Comparison of ENCODE assay signal across 8 cellular contexts in the genomic region with DNA sequence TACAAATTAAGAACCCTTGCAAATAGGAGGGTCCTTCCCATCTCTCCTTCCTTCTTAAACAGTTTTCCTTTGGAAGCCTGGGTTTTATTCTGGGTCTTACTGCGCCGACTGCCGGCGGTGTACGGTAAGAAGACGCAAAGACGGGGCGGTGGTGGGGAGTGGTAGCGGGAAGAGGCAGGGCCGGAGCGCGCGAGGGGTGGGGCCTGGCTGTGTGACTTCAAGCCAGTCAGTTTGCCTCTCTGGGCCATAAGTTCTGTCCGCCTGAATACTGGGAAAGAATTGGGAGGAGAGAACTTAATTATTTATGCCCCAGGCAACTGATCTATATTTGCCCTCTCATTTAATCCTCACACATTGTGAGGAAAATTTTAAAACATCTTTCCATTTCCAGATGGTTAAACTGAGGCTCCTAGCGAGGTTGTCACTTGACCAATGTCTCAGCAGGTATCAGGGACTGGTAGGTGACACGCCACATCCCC. TPM values are rescaled to one million over a fixed set of nuclear protein-coding genes. Genes with fewer than 3 reads are reported as not detected.
A peak's percentile ranks its signal among the peaks of the same experiment; 100 is the strongest.
DNase-seq lines count a peak whose midpoint lies in the region; ATAC-seq and TF ChIP-seq lines count a peak whose summit lies in the region.

No MANE protein-coding gene starts in this region.

- no peak for TF ChIP-seq POLR2A in IMR-90 (IDR thresholded peaks at IDR 0.05; ENCODE audit: low read depth, low read length)

- dilution Hi-C loops in IMR-90 (cut with HindIII; ENCODE audit: low sequenced_read_pairs, unreplicated experiment): no loop called here

- peak; percentile 62 for TF ChIP-seq CTCF in IMR-90 (conservative IDR thresholded peaks at IDR 0.05; ENCODE audit: low read depth, low read length)
- TF ChIP-seq CTCF in fibroblast of mammary gland (conservative IDR thresholded peaks at IDR 0.05; ENCODE audit: control insufficient read depth, insufficient read depth, low read depth, low read length): peak; percentile 51

- peak; percentile 61 for TF ChIP-seq RAD21 in IMR-90 (IDR thresholded peaks at IDR 0.05; ENCODE audit: low read length)

- H3K27ac Mint-ChIP-seq in activated T-helper 2 cell treated with anti-CD3 and anti-CD28 coated beads, Interferon-gamma antibody, Interleukin-2, Interleukin-4, amounts not matched to agents 10 μg/mL and 5 μg/mL and 100 μg/mL, durations not matched to agents 14 hours and 24 hours and 36 hours: peak overlapping the region; percentile 88
- peak overlapping the region; percentile 61 to 63 for H3K27ac Mint-ChIP-seq in natural killer cell treated with Interleukin-12 subunit alpha and Interleukin-12 subunit beta and Interleukin-15 and Interleukin-18, amount 100 ng/mL, for 72 hours

- ATAC-seq in GM19328 (IDR thresholded peaks at IDR 0.05; ENCODE audit: unreplicated experiment) (peak; percentile 43), IMR-90 (ENCODE audit: low read depth) (peak; percentile 67)
- peak; percentile 81 to 82 for ATAC-seq in natural killer cell treated with Interleukin-12 subunit alpha and Interleukin-12 subunit beta and Interleukin-15 and Interleukin-18, amount 100 ng/mL, for 72 hours

- no peaks in the 10 kb centered on the region for H3K9me1 ChIP-seq in IMR-90 (ENCODE audit: insufficient read depth, low read length)

- no peak overlapping the region for H3K4ac ChIP-seq in IMR-90 (ENCODE audit: low read depth, low read length)

- H3K4me1 ChIP-seq in IMR-90 (ENCODE audit: control insufficient read depth, insufficient read depth, low read length) (no peaks in the 10 kb centered on the region), stomach smooth muscle (ENCODE audit: control insufficient read depth, insufficient read depth, low read length) (peaks cover 12% of the 10 kb centered on the region)

- no peak overlapping the region for H2BK120ac ChIP-seq in IMR-90 (ENCODE audit: low read depth, low read length)

- H2AFZ ChIP-seq in IMR-90 (replicated peaks; ENCODE audit: low read length, poor library complexity): peak overlapping the region; percentile 89

- no TSS peak for BruUV-seq in IMR-90 (replicated peaks; lab: Mats Ljungman, UMichigan)

- H2BK15ac ChIP-seq in IMR-90 (ENCODE audit: low read depth, low read length): no peak overlapping the region

- peak; percentile 75 for DNase-seq in AG20443 (ENCODE audit: low spot score)
- DNase-seq in IMR-90: peak; percentile 70
- DNase-seq in activated T-helper 2 cell treated with anti-CD3 and anti-CD28 coated beads, Interferon-gamma antibody, Interleukin-2, Interleukin-4, amounts not matched to agents 10 μg/mL and 5 μg/mL and 100 μg/mL, durations not matched to agents 14 hours and 24 hours and 36 hours (ENCODE audit: low spot score): peak; percentile 63
- peak; percentile 78 for DNase-seq in fibroblast of mammary gland (ENCODE audit: low read depth)
- peak; percentile 73 for DNase-seq in natural killer cell treated with Interleukin-12 subunit alpha and Interleukin-12 subunit beta and Interleukin-15 and Interleukin-18, amount 100 ng/mL, for 72 hours (ENCODE audit: low spot score)

- peaks cover 3% of the 10 kb centered on the region; the same call in 1 of the 2 replicates for H3K27me3 ChIP-seq in IMR-90 (ENCODE audit: control insufficient read depth, insufficient read depth, low read length)
- H3K27me3 ChIP-seq in stomach smooth muscle (ENCODE audit: control insufficient read depth in 1 of 2, insufficient read depth in 2 of 2, low read length in 2 of 2): peaks cover 0 to 4% of the 10 kb centered on the region in 2 donors

- no CpG with 5 or more reads among the region's 16 CpGs for WGBS in IMR-90 (ENCODE audit: extremely low coverage in 2 of 2, insufficient read length in 1 of 2), 2 experiments

- H3K9ac ChIP-seq in IMR-90 (ENCODE audit: low read depth, low read length): no peak overlapping the region; the same call in 1 of the 2 replicates
- peak overlapping the region; percentile 78 to 82 for H3K9ac ChIP-seq in stomach smooth muscle (ENCODE audit: low read length in 2 of 2)

- no peaks in the 10 kb centered on the region for H3K27me3 Mint-ChIP-seq in activated T-helper 2 cell treated with anti-CD3 and anti-CD28 coated beads, Interferon-gamma antibody, Interleukin-2, Interleukin-4, amounts not matched to agents 10 μg/mL and 5 μg/mL and 100 μg/mL, durations not matched to agents 14 hours and 24 hours and 36 hours (ENCODE audit: low read depth)
- peaks cover 0 to 13% of the 10 kb centered on the region in 2 donors for H3K27me3 Mint-ChIP-seq in natural killer cell treated with Interleukin-12 subunit alpha and Interleukin-12 subunit beta and Interleukin-15 and Interleukin-18, amount 100 ng/mL, for 72 hours

- in situ Hi-C loops in IMR-90 (cut with MboI; ENCODE audit: low sequenced_read_pairs): no loop called here

- no peak overlapping the region for H2AK5ac ChIP-seq in IMR-90 (ENCODE audit: low read depth, low read length)

- no peak overlapping the region for H3K23ac ChIP-seq in IMR-90 (ENCODE audit: low read depth, low read length)

- H3K14ac ChIP-seq in IMR-90 (replicated peaks; ENCODE audit: low read depth, low read length): no peak overlapping the region

- H3K27ac ChIP-seq in IMR-90 (ENCODE audit: insufficient read depth, low read length) (no peak overlapping the region), stomach smooth muscle (ENCODE audit: low read length) (peak overlapping the region; percentile 88)

- no peaks in the 10 kb centered on the region for H4K20me1 ChIP-seq in IMR-90 (ENCODE audit: insufficient read depth, low read length)

- H3K9me3 ChIP-seq in IMR-90 (ENCODE audit: control insufficient read depth, insufficient read depth, low read length) (no peaks in the 10 kb centered on the region), stomach smooth muscle (ENCODE audit: control insufficient read depth in 2 of 2, low read length in 2 of 2) (no peaks in the 10 kb centered on the region)

- H3K36me3 Mint-ChIP-seq in activated T-helper 2 cell treated with anti-CD3 and anti-CD28 coated beads, Interferon-gamma antibody, Interleukin-2, Interleukin-4, amounts not matched to agents 10 μg/mL and 5 μg/mL and 100 μg/mL, durations not matched to agents 14 hours and 24 hours and 36 hours (ENCODE audit: low read depth): peaks cover 7% of the 10 kb centered on the region
- no peaks in the 10 kb centered on the region for H3K36me3 Mint-ChIP-seq in natural killer cell treated with Interleukin-12 subunit alpha and Interleukin-12 subunit beta and Interleukin-15 and Interleukin-18, amount 100 ng/mL, for 72 hours

- H3K4me3 Mint-ChIP-seq in activated T-helper 2 cell treated with anti-CD3 and anti-CD28 coated beads, Interferon-gamma antibody, Interleukin-2, Interleukin-4, amounts not matched to agents 10 μg/mL and 5 μg/mL and 100 μg/mL, durations not matched to agents 14 hours and 24 hours and 36 hours (ENCODE audit: low read depth): peak overlapping the region; percentile 88
- peak overlapping the region; percentile 86 for H3K4me3 Mint-ChIP-seq in natural killer cell treated with Interleukin-12 subunit alpha and Interleukin-12 subunit beta and Interleukin-15 and Interleukin-18, amount 100 ng/mL, for 72 hours

- H2AK9ac ChIP-seq in IMR-90 (replicated peaks; ENCODE audit: low read depth, low read length, poor library complexity): peak overlapping the region; percentile 82

- peaks cover 22% of the 10 kb centered on the region for H3K4me1 Mint-ChIP-seq in activated T-helper 2 cell treated with anti-CD3 and anti-CD28 coated beads, Interferon-gamma antibody, Interleukin-2, Interleukin-4, amounts not matched to agents 10 μg/mL and 5 μg/mL and 100 μg/mL, durations not matched to agents 14 hours and 24 hours and 36 hours (ENCODE audit: low read depth)
- H3K4me1 Mint-ChIP-seq in natural killer cell treated with Interleukin-12 subunit alpha and Interleukin-12 subunit beta and Interleukin-15 and Interleukin-18, amount 100 ng/mL, for 72 hours (ENCODE audit: low read depth in 2 of 2): peaks cover 13 to 23% of the 10 kb centered on the region in 2 donors

- H4K91ac ChIP-seq in IMR-90 (ENCODE audit: insufficient read depth, low read depth, low read length): no peak overlapping the region

- H3K18ac ChIP-seq in IMR-90 (ENCODE audit: low read depth, low read length): no peak overlapping the region

- intact Hi-C loops in IMR-90 (cut with micrococcal nuclease): loop anchor here (1.0 to 5.0 kb wide), 2 partner anchors 22 to 129 kb away; no protein-coding TSS in a partner anchor
- intact Hi-C loops in activated T-helper 2 cell treated with anti-CD3 and anti-CD28 coated beads, Interferon-gamma antibody, Interleukin-2, Interleukin-4, amounts not matched to agents 10 μg/mL and 5 μg/mL and 100 μg/mL, durations not matched to agents 14 hours and 24 hours and 36 hours (cut with micrococcal nuclease): loop anchor here (1.0 kb wide), 1 partner anchor 22 kb away; no protein-coding TSS in a partner anchor

- H2BK5ac ChIP-seq in IMR-90 (ENCODE audit: low read depth, low read length, poor library complexity, severe bottlenecking): no peak overlapping the region

- peak overlapping the region; percentile 1 to 48; a peak in 2 of 4 replicates for H4K8ac ChIP-seq in IMR-90 (ENCODE audit: low read depth in 2 of 2, low read length in 2 of 2)

- H3K4me3 ChIP-seq in IMR-90 (ENCODE audit: insufficient read depth, low read depth, low read length): peak overlapping the region; percentile 42
- peak overlapping the region; percentile 55 for H3K4me3 ChIP-seq in fibroblast of mammary gland (ENCODE audit: control insufficient read depth, low read depth, low read length)
- H3K4me3 ChIP-seq in stomach smooth muscle (ENCODE audit: low read length in 2 of 2): peak overlapping the region; percentile 78 to 85

- POLR2A ChIA-PET in IMR-90 (lab: Charles Lee; ENCODE audit: unreplicated experiment): no interaction called here

- CTCF ChIA-PET in IMR-90 (lab: Yijun Ruan, JAX): no interaction called here

- no peak overlapping the region for H2BK20ac ChIP-seq in IMR-90 (ENCODE audit: low read depth, low read length)

- no peaks in the 10 kb centered on the region for H3K9me3 Mint-ChIP-seq in activated T-helper 2 cell treated with anti-CD3 and anti-CD28 coated beads, Interferon-gamma antibody, Interleukin-2, Interleukin-4, amounts not matched to agents 10 μg/mL and 5 μg/mL and 100 μg/mL, durations not matched to agents 14 hours and 24 hours and 36 hours
- H3K9me3 Mint-ChIP-seq in natural killer cell treated with Interleukin-12 subunit alpha and Interleukin-12 subunit beta and Interleukin-15 and Interleukin-18, amount 100 ng/mL, for 72 hours: no peaks in the 10 kb centered on the region

- H3K79me1 ChIP-seq in IMR-90 (ENCODE audit: low read depth in 1 of 2, low read length in 2 of 2): peaks cover 5 to 14% of the 10 kb centered on the region in 2 experiments; a peak in 3 of 4 replicates

- H3K4me2 ChIP-seq in IMR-90 (ENCODE audit: low read depth, low read length): peak overlapping the region; percentile 90

- no peaks in the 10 kb centered on the region; the same call in 1 of the 2 replicates for H3K36me3 ChIP-seq in IMR-90 (ENCODE audit: control insufficient read depth, insufficient read depth, low read length)
- no peaks in the 10 kb centered on the region for H3K36me3 ChIP-seq in stomach smooth muscle (ENCODE audit: control insufficient read depth in 2 of 2, insufficient read depth in 2 of 2, low read length in 2 of 2)

- H4K5ac ChIP-seq in IMR-90 (ENCODE audit: low read depth, low read length): no peak overlapping the region

- no peak overlapping the region for H3K56ac ChIP-seq in IMR-90 (ENCODE audit: extremely low read depth, insufficient read depth, low read length)

RNA-seq across cellular contexts. Expression of a gene that starts 0.7 kb away (rescaled TPM):
- 3.6 and 6.3 TPM in 2 replicates for total RNA-seq in IMR-90 (2012; rRNA removed)
- polyA plus RNA-seq in IMR-90 (2012; rRNA removed): 1.3 and 1.6 TPM in 2 replicates
- 0.19 and 0.51 TPM in 2 replicates for polyA plus RNA-seq in IMR-90 (2012; cell fraction: cytosol; rRNA removed)
- polyA plus RNA-seq in IMR-90 (2012; cell fraction: nucleus; rRNA removed; ENCODE audit: low replicate concordance): 2.3 and 8.6 TPM in 2 replicates
- polyA plus RNA-seq in PFSK-1 (2012; ENCODE audit: insufficient read length, low read depth): 3.3 TPM
- 9.7 and 11.2 TPM in 2 replicates for total RNA-seq in activated T-helper 2 cell treated with anti-CD3 and anti-CD28 coated beads, Interferon-gamma antibody, Interleukin-2, Interleukin-4, amounts not matched to agents 10 μg/mL and 5 μg/mL and 100 μg/mL, durations not matched to agents 14 hours and 24 hours and 36 hours
- total RNA-seq in natural killer cell treated with Interleukin-12 subunit alpha and Interleukin-12 subunit beta and Interleukin-15 and Interleukin-18, amount 100 ng/mL, for 72 hours: 10 to 100 TPM in 1 of 2 donors, 1 to 10 TPM in 1; 5.7 to 17.6 TPM

RNA-seq across cellular contexts. Expression of a gene that starts 11.0 kb away (rescaled TPM):
- total RNA-seq in IMR-90 (2012; rRNA removed): 19.2 and 20.6 TPM in 2 replicates
- 42.6 and 49.7 TPM in 2 replicates for polyA plus RNA-seq in IMR-90 (2012; rRNA removed)
- polyA plus RNA-seq in IMR-90 (2012; cell fraction: cytosol; rRNA removed): 9.7 and 11.3 TPM in 2 replicates
- 201 and 584 TPM in 2 replicates for polyA plus RNA-seq in IMR-90 (2012; cell fraction: nucleus; rRNA removed; ENCODE audit: low replicate concordance)
- polyA plus RNA-seq in PFSK-1 (2012; ENCODE audit: insufficient read length, low read depth): 8.5 TPM
- total RNA-seq in activated T-helper 2 cell treated with anti-CD3 and anti-CD28 coated beads, Interferon-gamma antibody, Interleukin-2, Interleukin-4, amounts not matched to agents 10 μg/mL and 5 μg/mL and 100 μg/mL, durations not matched to agents 14 hours and 24 hours and 36 hours: 36.0 and 41.2 TPM in 2 replicates
- 10 to 100 TPM; 17.6 to 35.8 TPM for total RNA-seq in natural killer cell treated with Interleukin-12 subunit alpha and Interleukin-12 subunit beta and Interleukin-15 and Interleukin-18, amount 100 ng/mL, for 72 hours

RNA-seq across cellular contexts. Expression of a gene that starts 44.6 kb away (rescaled TPM):
- 0.90 and 1.1 TPM in 2 replicates for total RNA-seq in IMR-90 (2012; rRNA removed)
- polyA plus RNA-seq in IMR-90 (2012; rRNA removed): 5.2 and 6.1 TPM in 2 replicates
- 1.8 and 2.6 TPM in 2 replicates for polyA plus RNA-seq in IMR-90 (2012; cell fraction: cytosol; rRNA removed)
- polyA plus RNA-seq in IMR-90 (2012; cell fraction: nucleus; rRNA removed; ENCODE audit: low replicate concordance): 46.8 and 69.5 TPM in 2 replicates
- not detected for polyA plus RNA-seq in PFSK-1 (2012; ENCODE audit: insufficient read length, low read depth)
- total RNA-seq in activated T-helper 2 cell treated with anti-CD3 and anti-CD28 coated beads, Interferon-gamma antibody, Interleukin-2, Interleukin-4, amounts not matched to agents 10 μg/mL and 5 μg/mL and 100 μg/mL, durations not matched to agents 14 hours and 24 hours and 36 hours: not detected in 2 replicates
- not detected for total RNA-seq in natural killer cell treated with Interleukin-12 subunit alpha and Interleukin-12 subunit beta and Interleukin-15 and Interleukin-18, amount 100 ng/mL, for 72 hours
